17 cellular contexts compared by ENCODE assay signal in the genomic region with DNA sequence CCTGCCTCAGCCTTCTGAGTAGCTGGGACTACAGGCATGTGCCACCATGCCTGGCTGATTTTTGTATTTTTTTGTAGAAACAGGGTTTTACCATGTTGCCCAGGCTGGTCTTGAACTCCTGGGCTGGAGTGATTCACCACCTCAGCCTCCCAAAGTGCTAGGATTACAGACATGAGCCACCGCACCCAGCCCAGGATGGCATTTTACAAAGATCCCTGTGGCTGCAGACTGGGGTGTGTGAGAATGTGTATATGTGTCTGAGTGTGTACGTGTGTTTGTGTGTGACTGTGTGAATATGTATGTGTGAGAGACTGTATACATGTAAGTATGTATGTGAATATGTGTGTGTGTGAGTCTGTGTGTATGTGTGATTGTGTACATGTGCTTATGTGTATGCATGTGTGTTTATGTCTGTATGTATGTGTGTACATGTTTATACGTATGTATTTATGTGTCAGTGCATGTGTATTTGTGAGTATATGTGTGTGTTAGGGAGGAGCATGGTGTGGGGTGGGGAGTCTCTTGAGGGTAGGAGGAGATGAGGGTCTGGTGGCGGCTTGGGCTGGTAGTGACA.
"Had no signal": no experiment of that assay in that cellular context is flagged by ENCODE, and none has a peak within 500 bp of the region (broad histone marks: within the 10 kb centered on the region; RNA-seq: fewer than 3 reads in every experiment).

No MANE protein-coding gene starts in this region.

- H3K9me3 ChIP-seq: colonic mucosa, pancreas, transverse colon had no signal

- H3K27ac Mint-ChIP-seq: activated CD4-positive, alpha-beta memory T cell treated with anti-CD3 and anti-CD28 coated beads for 36 hours; activated naive CD8-positive, alpha-beta T cell treated with anti-CD3 and anti-CD28 coated beads, Interleukin-2, amount 10 ng/mL, durations not matched to agents 7 days and 5 days; stimulated activated naive B cell treated with anti-CD40 and anti-IgM and Interleukin-4, amounts not matched to agents 10 μg/mL and 1 μg/mL and 100 μg/mL, for 72 hours had no signal

- ATAC-seq: activated T-cell treated with anti-CD3 and anti-CD28 coated beads, Interleukin-2, amount 50 U/mL, for 4 hours; pancreas; stimulated activated naive B cell treated with anti-CD40 and anti-IgM and Interleukin-4, amounts not matched to agents 10 μg/mL and 1 μg/mL and 100 μg/mL, for 72 hours had no signal

- H3K27me3 Mint-ChIP-seq: activated CD4-positive, alpha-beta memory T cell treated with anti-CD3 and anti-CD28 coated beads for 36 hours; activated naive CD8-positive, alpha-beta T cell treated with anti-CD3 and anti-CD28 coated beads, Interleukin-2, amount 10 ng/mL, durations not matched to agents 7 days and 5 days; stimulated activated naive B cell treated with anti-CD40 and anti-IgM and Interleukin-4, amounts not matched to agents 10 μg/mL and 1 μg/mL and 100 μg/mL, for 72 hours had no signal

- H3K27ac ChIP-seq: cardiac muscle cell, colonic mucosa, pancreas, transverse colon had no signal

- H3K4me1 ChIP-seq: colonic mucosa, pancreas had no signal

- FAIRE-seq: frontal cortex, kidney, pancreas, small intestine had no signal

- H3K4me3 ChIP-seq: cardiac muscle cell, colonic mucosa, pancreas, transverse colon had no signal

- DNase-seq: activated CD4-positive, alpha-beta memory T cell treated with anti-CD3 and anti-CD28 coated beads for 36 hours; activated CD4-positive, alpha-beta T cell treated with anti-CD3 and anti-CD28 coated beads for 1 hour; activated gamma-delta T cell; activated naive CD8-positive, alpha-beta T cell treated with anti-CD3 and anti-CD28 coated beads, Interleukin-2, amount 10 ng/mL, durations not matched to agents 7 days and 5 days; activated T-cell treated with anti-CD3 and anti-CD28 coated beads, Interleukin-2, amount 50 U/mL, for 4 hours; colonic mucosa; effector CD4-positive, alpha-beta T cell; kidney; mesendoderm; pancreas; small intestine; stimulated activated naive B cell treated with anti-CD40 and anti-IgM and Interleukin-4, amounts not matched to agents 10 μg/mL and 1 μg/mL and 100 μg/mL, for 72 hours; substantia nigra; transverse colon had no signal

- H3K4me3 Mint-ChIP-seq: activated CD4-positive, alpha-beta memory T cell treated with anti-CD3 and anti-CD28 coated beads for 36 hours; activated naive CD8-positive, alpha-beta T cell treated with anti-CD3 and anti-CD28 coated beads, Interleukin-2, amount 10 ng/mL, durations not matched to agents 7 days and 5 days; activated T-cell treated with anti-CD3 and anti-CD28 coated beads, Interleukin-2, amount 50 U/mL, for 4 hours; neural crest cell; stimulated activated naive B cell treated with anti-CD40 and anti-IgM and Interleukin-4, amounts not matched to agents 10 μg/mL and 1 μg/mL and 100 μg/mL, for 72 hours had no signal

- H3K36me3 Mint-ChIP-seq: activated CD4-positive, alpha-beta memory T cell treated with anti-CD3 and anti-CD28 coated beads for 36 hours; activated naive CD8-positive, alpha-beta T cell treated with anti-CD3 and anti-CD28 coated beads, Interleukin-2, amount 10 ng/mL, durations not matched to agents 7 days and 5 days had no signal

- H3K9me3 Mint-ChIP-seq: activated CD4-positive, alpha-beta memory T cell treated with anti-CD3 and anti-CD28 coated beads for 36 hours; activated naive CD8-positive, alpha-beta T cell treated with anti-CD3 and anti-CD28 coated beads, Interleukin-2, amount 10 ng/mL, durations not matched to agents 7 days and 5 days; activated T-cell treated with anti-CD3 and anti-CD28 coated beads, Interleukin-2, amount 50 U/mL, for 4 hours; neural crest cell; stimulated activated naive B cell treated with anti-CD40 and anti-IgM and Interleukin-4, amounts not matched to agents 10 μg/mL and 1 μg/mL and 100 μg/mL, for 72 hours had no signal

- H3K36me3 ChIP-seq: cardiac muscle cell, colonic mucosa, pancreas, transverse colon had no signal

- H3K27me3 ChIP-seq: cardiac muscle cell, colonic mucosa, pancreas, transverse colon had no signal
